Comparison of ENCODE assay signal across 11 cellular contexts in genomic region chr9:78775211-78775610, GRCh38.
"Had no signal": no experiment of that assay in that cellular context is flagged by ENCODE, and none has a peak within 500 bp of the region (broad histone marks: within the 10 kb centered on the region; RNA-seq: fewer than 3 reads in every experiment).

No MANE protein-coding gene starts in this region.

- H3K27ac ChIP-seq: pancreas, stomach, thoracic aorta, upper lobe of right lung had no signal

- H3K4me1 Mint-ChIP-seq: activated T-helper 17 cell treated with anti-CD3 and anti-CD28 coated beads, Interleukin-2, amount 50 U/mL, for 72 hours had no signal

- H3K36me3 ChIP-seq: pancreas, stomach, thoracic aorta, upper lobe of right lung had no signal

- H3K27me3 ChIP-seq: pancreas, stomach, upper lobe of right lung had no signal

- H3K4me1 ChIP-seq: pancreas, stomach, upper lobe of right lung had no signal

- DNase-seq: activated CD4-positive, alpha-beta T cell treated with anti-CD3 and anti-CD28 coated beads, Interleukin-2, amount 50 U/mL, for 4 hours; activated CD4-positive, CD25-positive, alpha-beta regulatory T cell treated with anti-CD3 and anti-CD28 coated beads, Interleukin-2, amount 50 U/mL, for 72 hours; activated naive CD4-positive, alpha-beta T cell treated with anti-CD3 and anti-CD28 coated beads for 36 hours; left colon; pancreas; stimulated activated CD4-positive, alpha-beta T cell treated with anti-CD3 and anti-CD28 coated beads, Interleukin-1b, Interleukin-23, amount 100 ng/mL, for 48 hours; stomach; upper lobe of right lung had no signal

- H3K9me3 ChIP-seq: pancreas, stomach, thoracic aorta, upper lobe of right lung had no signal

- H3K9me3 Mint-ChIP-seq: activated naive CD4-positive, alpha-beta T cell treated with anti-CD3 and anti-CD28 coated beads for 36 hours; activated T-helper 17 cell treated with anti-CD3 and anti-CD28 coated beads, Interleukin-2, amount 50 U/mL, for 72 hours had no signal

- H3K4me3 Mint-ChIP-seq: activated naive CD4-positive, alpha-beta T cell treated with anti-CD3 and anti-CD28 coated beads for 36 hours; activated T-helper 17 cell treated with anti-CD3 and anti-CD28 coated beads, Interleukin-2, amount 50 U/mL, for 72 hours had no signal

- H3K27ac Mint-ChIP-seq: activated naive CD4-positive, alpha-beta T cell treated with anti-CD3 and anti-CD28 coated beads for 36 hours; activated T-helper 17 cell treated with anti-CD3 and anti-CD28 coated beads, Interleukin-2, amount 50 U/mL, for 72 hours had no signal

- ATAC-seq: activated T-helper 17 cell treated with anti-CD3 and anti-CD28 coated beads, Interleukin-2, amount 50 U/mL, for 72 hours; left colon; upper lobe of right lung had no signal

- H3K4me3 ChIP-seq: lung, pancreas, stomach, thoracic aorta, upper lobe of right lung had no signal

- H3K27me3 Mint-ChIP-seq: activated T-helper 17 cell treated with anti-CD3 and anti-CD28 coated beads, Interleukin-2, amount 50 U/mL, for 72 hours had no signal
